Comparison of ENCODE assay signal across 19 cellular contexts in the genomic region with DNA sequence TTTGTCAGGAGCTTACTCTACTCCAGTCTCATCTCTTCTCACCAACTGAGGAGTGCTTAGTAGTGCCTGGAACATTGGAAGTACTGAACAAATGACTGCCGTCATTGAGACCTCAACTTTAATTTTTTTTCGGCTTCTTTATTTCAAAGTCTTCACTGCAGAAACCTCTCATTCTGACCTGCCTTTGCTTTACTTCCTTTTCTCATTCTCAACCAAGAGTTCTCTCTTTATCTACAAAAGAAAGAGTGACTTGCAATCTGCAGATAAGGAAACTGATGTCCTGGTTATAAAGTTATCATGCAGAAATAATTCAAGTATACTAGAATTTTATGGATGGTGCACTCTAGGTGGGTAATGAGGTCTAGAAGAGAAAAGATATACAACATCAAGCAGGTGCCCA. TPM values are rescaled to one million over a fixed set of nuclear protein-coding genes. Genes with fewer than 3 reads are reported as not detected.
A peak's percentile ranks its signal among the peaks of the same experiment; 100 is the strongest.
DNase-seq lines count a peak whose midpoint lies in the region; ATAC-seq, FAIRE-seq and TF ChIP-seq lines count a peak whose summit lies in the region.
"Had no signal": no experiment of that assay in that cellular context is flagged by ENCODE, and none has a peak within 500 bp of the region (broad histone marks: within the 10 kb centered on the region; RNA-seq: fewer than 3 reads in every experiment).

No MANE protein-coding gene starts in this region.

- H3K79me2 ChIP-seq in OCI-LY7 (ENCODE audit: insufficient read depth, low read depth, low read length): peaks cover 33% of the 10 kb centered on the region

- peaks cover 13% of the 10 kb centered on the region for H3K36me3 Mint-ChIP-seq in activated CD4-positive, alpha-beta T cell treated with anti-CD3 and anti-CD28 coated beads, Interleukin-2, amount 10 ng/mL, durations not matched to agents 24 days and 14 days (ENCODE audit: low read depth)
- peaks cover 14% of the 10 kb centered on the region for H3K36me3 Mint-ChIP-seq in activated CD4-positive, alpha-beta T cell treated with anti-CD3 and anti-CD28 coated beads for 36 hours (ENCODE audit: low read depth)
- H3K36me3 Mint-ChIP-seq: activated naive CD8-positive, alpha-beta T cell treated with anti-CD3 and anti-CD28 coated beads, Interleukin-2, amount 10 ng/mL, durations not matched to agents 7 days and 5 days; type B pancreatic cell had no signal

- no peak overlapping the region for H3K27ac Mint-ChIP-seq in activated CD4-positive, alpha-beta T cell treated with anti-CD3 and anti-CD28 coated beads, Interleukin-2, amount 10 ng/mL, durations not matched to agents 24 days and 14 days
- H3K27ac Mint-ChIP-seq in activated CD4-positive, alpha-beta T cell treated with anti-CD3 and anti-CD28 coated beads for 36 hours: no peak overlapping the region
- H3K27ac Mint-ChIP-seq: activated CD4-positive, alpha-beta memory T cell treated with anti-CD3 and anti-CD28 coated beads for 36 hours; activated naive CD8-positive, alpha-beta T cell treated with anti-CD3 and anti-CD28 coated beads, Interleukin-2, amount 10 ng/mL, durations not matched to agents 7 days and 5 days; type B pancreatic cell had no signal

- TF ChIP-seq EP300 in gastroesophageal sphincter (IDR thresholded peaks at IDR 0.05): no peak

- H4K20me1 ChIP-seq in OCI-LY7 (ENCODE audit: insufficient read depth, low read length): peaks cover 21% of the 10 kb centered on the region

- H3K27me3 Mint-ChIP-seq in activated CD4-positive, alpha-beta T cell treated with anti-CD3 and anti-CD28 coated beads, Interleukin-2, amount 10 ng/mL, durations not matched to agents 24 days and 14 days: no peaks in the 10 kb centered on the region
- peaks cover 3% of the 10 kb centered on the region for H3K27me3 Mint-ChIP-seq in activated CD4-positive, alpha-beta T cell treated with anti-CD3 and anti-CD28 coated beads for 36 hours
- H3K27me3 Mint-ChIP-seq: activated CD4-positive, alpha-beta memory T cell treated with anti-CD3 and anti-CD28 coated beads for 36 hours; activated naive CD8-positive, alpha-beta T cell treated with anti-CD3 and anti-CD28 coated beads, Interleukin-2, amount 10 ng/mL, durations not matched to agents 7 days and 5 days had no signal

- no TSS peak for BruUV-seq in OCI-LY7 (replicated peaks; lab: Mats Ljungman, UMichigan)

- intact Hi-C loops in activated CD4-positive, alpha-beta T cell treated with anti-CD3 and anti-CD28 coated beads, Interleukin-2, amount 10 ng/mL, durations not matched to agents 24 days and 14 days (cut with micrococcal nuclease): loop anchor here (5.0 kb wide), 1 partner anchor 204 kb away; no protein-coding TSS in a partner anchor
- intact Hi-C loops in activated CD4-positive, alpha-beta T cell treated with anti-CD3 and anti-CD28 coated beads for 36 hours (cut with DNase I, micrococcal nuclease): loop anchor here (2.0 to 10.0 kb wide), 4 partner anchors 29 to 794 kb away; a partner anchor contains a TSS
- intact Hi-C loops in OCI-LY7 (cut with micrococcal nuclease; ENCODE audit: unreplicated experiment) (loop anchor here (10.0 kb wide), 1 partner anchor 791 kb away; a partner anchor contains a TSS), kidney (cut with DNase I) (no loop called here)

- H3K4me3 ChIP-seq in OCI-LY7 (ENCODE audit: low read depth, low read length, poor library complexity, severe bottlenecking) (peak overlapping the region; percentile 93), gastroesophageal sphincter (no peak overlapping the region), subcutaneous abdominal adipose tissue (ENCODE audit: low read depth in 1 of 5, low read length in 5 of 5) (no peak overlapping the region), kidney (ENCODE audit: low read length in 2 of 2) (no peak overlapping the region)

- no peak for TF ChIP-seq CTCF in OCI-LY7 (conservative IDR thresholded peaks at IDR 0.05; ENCODE audit: low read length)
- no peak for TF ChIP-seq CTCF in gastroesophageal sphincter (IDR thresholded peaks at IDR 0.05)
- TF ChIP-seq CTCF in kidney (IDR thresholded peaks at IDR 0.05; ENCODE audit: borderline replicate concordance, extremely low read depth, insufficient read depth): no peak

- 91 to 94% methylated on average over 2 of the region's 2 CpGs for WGBS in gastroesophageal sphincter (ENCODE audit: low coverage in 1 of 2), 2 donors

- TF ChIP-seq POLR2A in gastroesophageal sphincter (IDR thresholded peaks at IDR 0.05): no peak

- H3K9me3 ChIP-seq in OCI-LY7 (ENCODE audit: low read length): no peaks in the 10 kb centered on the region
- H3K9me3 ChIP-seq in gastroesophageal sphincter: no peaks in the 10 kb centered on the region
- H3K9me3 ChIP-seq in subcutaneous abdominal adipose tissue (ENCODE audit: control insufficient read depth in 5 of 5, low read length in 5 of 5): no peaks in the 10 kb centered on the region
- H3K9me3 ChIP-seq in kidney (ENCODE audit: control insufficient read depth in 1 of 2, low read length in 2 of 2): no peaks in the 10 kb centered on the region

- H3K4me3 Mint-ChIP-seq in activated CD4-positive, alpha-beta T cell treated with anti-CD3 and anti-CD28 coated beads, Interleukin-2, amount 10 ng/mL, durations not matched to agents 24 days and 14 days: peak overlapping the region; percentile 32
- H3K4me3 Mint-ChIP-seq in activated CD4-positive, alpha-beta T cell treated with anti-CD3 and anti-CD28 coated beads for 36 hours: no peak overlapping the region
- H3K4me3 Mint-ChIP-seq: activated CD4-positive, alpha-beta memory T cell treated with anti-CD3 and anti-CD28 coated beads for 36 hours; activated T-cell treated with anti-CD3 and anti-CD28 coated beads, Interleukin-2, amount 50 U/mL, for 4 hours; type B pancreatic cell had no signal

- no peaks in the 10 kb centered on the region for H3K9me3 Mint-ChIP-seq in activated CD4-positive, alpha-beta T cell treated with anti-CD3 and anti-CD28 coated beads, Interleukin-2, amount 10 ng/mL, durations not matched to agents 24 days and 14 days
- H3K9me3 Mint-ChIP-seq in activated CD4-positive, alpha-beta T cell treated with anti-CD3 and anti-CD28 coated beads for 36 hours (ENCODE audit: low read depth): no peaks in the 10 kb centered on the region
- H3K9me3 Mint-ChIP-seq: activated CD4-positive, alpha-beta memory T cell treated with anti-CD3 and anti-CD28 coated beads for 36 hours; activated naive CD8-positive, alpha-beta T cell treated with anti-CD3 and anti-CD28 coated beads, Interleukin-2, amount 10 ng/mL, durations not matched to agents 7 days and 5 days; activated T-cell treated with anti-CD3 and anti-CD28 coated beads, Interleukin-2, amount 50 U/mL, for 4 hours; type B pancreatic cell had no signal

- H3K4me1 Mint-ChIP-seq in activated CD4-positive, alpha-beta T cell treated with anti-CD3 and anti-CD28 coated beads, Interleukin-2, amount 10 ng/mL, durations not matched to agents 24 days and 14 days: peaks cover 24% of the 10 kb centered on the region
- H3K4me1 Mint-ChIP-seq in activated CD4-positive, alpha-beta T cell treated with anti-CD3 and anti-CD28 coated beads for 36 hours: peaks cover 32% of the 10 kb centered on the region

- H3K4me1 ChIP-seq in OCI-LY7 (ENCODE audit: insufficient read depth, low read length, poor library complexity, severe bottlenecking): peaks cover 41% of the 10 kb centered on the region
- peaks cover 2 to 32% (median 7%) of the 10 kb centered on the region in 3 donors for H3K4me1 ChIP-seq in gastroesophageal sphincter
- H3K4me1 ChIP-seq in subcutaneous abdominal adipose tissue (ENCODE audit: control insufficient read depth in 5 of 5, insufficient read depth in 5 of 5, low read length in 5 of 5): peaks cover 5 to 30% (median 27%) of the 10 kb centered on the region in 5 donors
- peaks cover 4 to 10% of the 10 kb centered on the region in 2 donors for H3K4me1 ChIP-seq in kidney (ENCODE audit: control insufficient read depth in 1 of 2, insufficient read depth in 1 of 2, low read depth in 1 of 2, low read length in 2 of 2)

- H3K27me3 ChIP-seq in gastroesophageal sphincter: no peaks in the 10 kb centered on the region
- peaks cover 0 to 2% (median 0%) of the 10 kb centered on the region in 5 donors for H3K27me3 ChIP-seq in subcutaneous abdominal adipose tissue (ENCODE audit: control insufficient read depth in 5 of 5, insufficient read depth in 4 of 5, low read length in 5 of 5)

- no peaks in the 10 kb centered on the region for H3K9me2 ChIP-seq in OCI-LY7 (ENCODE audit: insufficient read depth, low read length)

- DNase-seq in activated CD4-positive, alpha-beta T cell treated with anti-CD3 and anti-CD28 coated beads, Interleukin-2, amount 10 ng/mL, durations not matched to agents 24 days and 14 days: no peak
- DNase-seq in activated CD4-positive, alpha-beta T cell treated with anti-CD3 and anti-CD28 coated beads for 36 hours: no peak
- no peak for DNase-seq in OCI-LY7 (ENCODE audit: low spot score)
- DNase-seq in SIG-M5 (lab: John Stamatoyannopoulos, UW): no peak
- DNase-seq in kidney: no peak
- DNase-seq: activated CD4-positive, alpha-beta memory T cell treated with anti-CD3 and anti-CD28 coated beads for 36 hours; activated naive CD8-positive, alpha-beta T cell treated with anti-CD3 and anti-CD28 coated beads, Interleukin-2, amount 10 ng/mL, durations not matched to agents 7 days and 5 days; activated T-cell treated with anti-CD3 and anti-CD28 coated beads, Interleukin-2, amount 50 U/mL, for 4 hours; EL; MV-4-11; NCI-H524 treated with DMSO at 0.1 percent for 48 hours; stimulated activated CD4-positive, alpha-beta T cell treated with anti-CD3 and anti-CD28 coated beads, Interleukin-4, amount 100 ng/mL, for 24 hours had no signal

- H3K4me2 ChIP-seq in OCI-LY7 (ENCODE audit: low read length): peak overlapping the region; percentile 99

- no peak for ATAC-seq in activated CD4-positive, alpha-beta T cell treated with anti-CD3 and anti-CD28 coated beads for 36 hours
- ATAC-seq in gastroesophageal sphincter (no peak), GM21515 (IDR thresholded peaks at IDR 0.05; ENCODE audit: unreplicated experiment) (no peak)
- ATAC-seq: activated T-cell treated with anti-CD3 and anti-CD28 coated beads, Interleukin-2, amount 50 U/mL, for 4 hours; Panc1 had no signal

- H3K36me3 ChIP-seq in OCI-LY7 (ENCODE audit: insufficient read depth, low read length) (no peaks in the 10 kb centered on the region), gastroesophageal sphincter (no peaks in the 10 kb centered on the region), subcutaneous abdominal adipose tissue (ENCODE audit: control insufficient read depth in 5 of 5, insufficient read depth in 5 of 5, low read length in 5 of 5) (no peaks in the 10 kb centered on the region), kidney (ENCODE audit: control insufficient read depth in 1 of 2, insufficient read depth in 2 of 2, low read length in 2 of 2) (no peaks in the 10 kb centered on the region)

- H3K9ac ChIP-seq in subcutaneous abdominal adipose tissue (ENCODE audit: low read length in 5 of 5): no peak overlapping the region
- no peak overlapping the region for H3K9ac ChIP-seq in kidney (ENCODE audit: low read length in 2 of 2)

- POLR2A ChIA-PET in activated CD4-positive, alpha-beta T cell treated with anti-CD3 and anti-CD28 coated beads for 36 hours (lab: Charles Lee): no interaction called here
- POLR2A ChIA-PET in OCI-LY7 (lab: Charles Lee): interaction anchor here (0.7 to 1.0 kb wide), 4 partner anchors 20 to 282 kb away, joined by 3 to 5 read pairs (median 3); no protein-coding TSS in a partner anchor

- H3K27ac ChIP-seq in OCI-LY7 (ENCODE audit: low read depth, low read length, poor library complexity, severe bottlenecking) (peak overlapping the region; percentile 84), gastroesophageal sphincter (peak overlapping the region in 3 of 4 donors; percentile 97 to 99 (median 98)), subcutaneous abdominal adipose tissue (ENCODE audit: low read depth, low read length) (peak overlapping the region; percentile 93), kidney (ENCODE audit: low read depth in 2 of 2, low read length in 2 of 2) (no peak overlapping the region)

- CTCF ChIA-PET in activated CD4-positive, alpha-beta T cell treated with anti-CD3 and anti-CD28 coated beads for 36 hours (lab: Charles Lee): interaction anchor here (1.2 to 1.4 kb wide), 2 partner anchors 27 to 50 kb away, joined by 3 to 5 read pairs; no protein-coding TSS in a partner anchor
- CTCF ChIA-PET in OCI-LY7 (lab: Charles Lee; ENCODE audit: unreplicated experiment): interaction anchor here (1.2 kb wide), 1 partner anchor 50 kb away, joined by 3 read pairs; no protein-coding TSS in a partner anchor

- H2AFZ ChIP-seq in OCI-LY7 (ENCODE audit: low read length): peak overlapping the region; percentile 94

- no peak for FAIRE-seq in kidney (lab: Jason Lieb, UNC)
- FAIRE-seq: keratinocyte, TTC549 had no signal

RNA-seq across cellular contexts. Expression of a gene that starts 1.2 kb away (rescaled TPM):
- total RNA-seq in activated CD4-positive, alpha-beta T cell treated with anti-CD3 and anti-CD28 coated beads, Interleukin-2, amount 10 ng/mL, durations not matched to agents 24 days and 14 days: 269 TPM in 2 replicates
- total RNA-seq in activated CD4-positive, alpha-beta T cell treated with anti-CD3 and anti-CD28 coated beads for 36 hours: 100 to 1,000 TPM in 1 of 2 experiments, 10 to 100 TPM in 1; 90.3 to 127 TPM
- 25.2 and 30.4 TPM in 2 replicates for total RNA-seq in OCI-LY7 (2014; rRNA removed; shearing (Covaris generic))
- total RNA-seq in OCI-LY7 (2022) (34.4 and 40.2 TPM in 2 replicates), gastroesophageal sphincter (10 to 100 TPM; 11.7 to 27.1 (median 16.6) TPM), kidney (21.1 TPM)
- polyA plus RNA-seq in kidney (ENCODE audit: insufficient read depth, low read depth, low replicate concordance): 14.9 TPM

RNA-seq across cellular contexts. Expression of a gene that starts 58.7 kb away (rescaled TPM):
- total RNA-seq in activated CD4-positive, alpha-beta T cell treated with anti-CD3 and anti-CD28 coated beads, Interleukin-2, amount 10 ng/mL, durations not matched to agents 24 days and 14 days: 54.0 and 62.4 TPM in 2 replicates
- 10 to 100 TPM; 50.2 to 51.3 TPM for total RNA-seq in activated CD4-positive, alpha-beta T cell treated with anti-CD3 and anti-CD28 coated beads for 36 hours
- total RNA-seq in OCI-LY7 (2014; rRNA removed; shearing (Covaris generic)): 22.2 and 34.9 TPM in 2 replicates
- total RNA-seq in OCI-LY7 (2022) (43.9 and 48.6 TPM in 2 replicates), gastroesophageal sphincter (10 to 100 TPM; 36.3 to 55.9 (median 46.3) TPM), kidney (26.9 TPM)
- 47.0 TPM for polyA plus RNA-seq in kidney (ENCODE audit: insufficient read depth, low read depth, low replicate concordance)

Comparison
In these comparisons a context has a peak if more than half of its experiments do, and no peak if none do; other contexts are left out.
1. H3K27ac ChIP-seq: peak in OCI-LY7 (single experiment), gastroesophageal sphincter (3 of 4) and subcutaneous abdominal adipose tissue (single experiment); none in kidney (0 of 2).